ENCODE assay signal across 13 cellular contexts in genomic region chr1:198185759-198186158, GRCh38. TPM values are rescaled to one million over a fixed set of nuclear protein-coding genes. Genes with fewer than 3 reads are reported as not detected.
A peak's percentile ranks its signal among the peaks of the same experiment; 100 is the strongest.
DNase-seq lines count a peak whose midpoint lies in the region; ATAC-seq and TF ChIP-seq lines count a peak whose summit lies in the region.
"Had no signal": no experiment of that assay in that cellular context is flagged by ENCODE, and none has a peak within 500 bp of the region (broad histone marks: within the 10 kb centered on the region; RNA-seq: fewer than 3 reads in every experiment).

No MANE protein-coding gene starts in this region.

- ATAC-seq in GM21786 (IDR thresholded peaks at IDR 0.05; ENCODE audit: unreplicated experiment) (peak; percentile 66), GM19324 (IDR thresholded peaks at IDR 0.05; ENCODE audit: low FRiP score, unreplicated experiment) (no peak)
- no peak for ATAC-seq in naive thymus-derived CD8-positive, alpha-beta T cell
- ATAC-seq: A549 had no signal

- H3K4me3 Mint-ChIP-seq in activated CD4-positive, alpha-beta T cell treated with anti-CD3 and anti-CD28 coated beads, Interleukin-2, amount 10 ng/mL, durations not matched to agents 7 days and 5 days = peak overlapping the region; percentile 34
- peak overlapping the region in 9 of 10 donors; percentile 14 to 69 (median 44) for H3K4me3 Mint-ChIP-seq in naive thymus-derived CD8-positive, alpha-beta T cell

- H3K9me3 ChIP-seq in WERI-Rb-1 (ENCODE audit: severe bottlenecking) = no peaks in the 10 kb centered on the region
- H3K9me3 ChIP-seq: A549 had no signal

- DNase-seq in activated CD4-positive, alpha-beta T cell treated with anti-CD3 and anti-CD28 coated beads, Interleukin-2, amount 10 ng/mL, durations not matched to agents 7 days and 5 days = no peak
- DNase-seq in activated CD4-positive, alpha-beta T cell treated with anti-CD3 and anti-CD28 coated beads, Interleukin-2, amount 50 U/mL, for 4 hours = no peak
- DNase-seq in naive thymus-derived CD8-positive, alpha-beta T cell = no peak
- DNase-seq in WERI-Rb-1 = no peak
- DNase-seq in CD1c-positive myeloid dendritic cell (ENCODE audit: extremely low spot score) = no peak
- DNase-seq: aorta, NCI-H2081, PC-9 had no signal

- CTCF ChIA-PET in activated CD4-positive, alpha-beta T cell treated with anti-CD3 and anti-CD28 coated beads, Interleukin-2, amount 10 ng/mL, durations not matched to agents 7 days and 5 days (lab: Charles Lee) = interaction anchor here (1.3 to 3.5 kb wide), 5 partner anchors 9 to 19 kb away, joined by 3 to 10 read pairs (median 5); no protein-coding TSS in a partner anchor

- peaks cover 1% of the 10 kb centered on the region for H3K9me3 Mint-ChIP-seq in activated CD4-positive, alpha-beta T cell treated with anti-CD3 and anti-CD28 coated beads, Interleukin-2, amount 10 ng/mL, durations not matched to agents 7 days and 5 days
- H3K9me3 Mint-ChIP-seq in naive thymus-derived CD8-positive, alpha-beta T cell = no peaks in the 10 kb centered on the region

- peaks cover 94% of the 10 kb centered on the region for H3K79me2 ChIP-seq in KMS-11 (ENCODE audit: insufficient read depth, low read depth)

- no peak overlapping the region for H3K4me3 ChIP-seq in KMS-11 (IDR thresholded peaks at IDR 0.05; ENCODE audit: insufficient read depth, low read depth, low read length)
- no peak overlapping the region for H3K4me3 ChIP-seq in WERI-Rb-1 (ENCODE audit: low read depth, low read length)
- H3K4me3 ChIP-seq: A549, PC-9, smooth muscle cell had no signal

- no peak overlapping the region for H2AFZ ChIP-seq in KMS-11 (ENCODE audit: low read depth)
- H2AFZ ChIP-seq: PC-9 had no signal

- peaks cover 14% of the 10 kb centered on the region for H3K36me3 Mint-ChIP-seq in activated CD4-positive, alpha-beta T cell treated with anti-CD3 and anti-CD28 coated beads, Interleukin-2, amount 10 ng/mL, durations not matched to agents 7 days and 5 days (ENCODE audit: low read depth)
- H3K36me3 Mint-ChIP-seq in naive thymus-derived CD8-positive, alpha-beta T cell = no peaks in the 10 kb centered on the region

- H4K20me1 ChIP-seq in KMS-11 (ENCODE audit: insufficient read depth) = no peaks in the 10 kb centered on the region

- H3K27ac Mint-ChIP-seq in activated CD4-positive, alpha-beta T cell treated with anti-CD3 and anti-CD28 coated beads, Interleukin-2, amount 10 ng/mL, durations not matched to agents 7 days and 5 days = peak overlapping the region; percentile 73
- H3K27ac Mint-ChIP-seq in naive thymus-derived CD8-positive, alpha-beta T cell = peak overlapping the region in 8 of 10 donors; percentile 43 to 90 (median 76)

- no peaks in the 10 kb centered on the region for H3K27me3 Mint-ChIP-seq in activated CD4-positive, alpha-beta T cell treated with anti-CD3 and anti-CD28 coated beads, Interleukin-2, amount 10 ng/mL, durations not matched to agents 7 days and 5 days
- no peaks in the 10 kb centered on the region for H3K27me3 Mint-ChIP-seq in naive thymus-derived CD8-positive, alpha-beta T cell

- H3K27me3 ChIP-seq in KMS-11 (ENCODE audit: insufficient read depth, low read depth) (no peaks in the 10 kb centered on the region), WERI-Rb-1 (ENCODE audit: insufficient read depth, low read depth, severe bottlenecking) (no peaks in the 10 kb centered on the region)

- H3K27ac ChIP-seq in KMS-11 (no peak overlapping the region), WERI-Rb-1 (no peak overlapping the region)
- H3K27ac ChIP-seq: A549, PC-9 had no signal

- H3K4me1 Mint-ChIP-seq in activated CD4-positive, alpha-beta T cell treated with anti-CD3 and anti-CD28 coated beads, Interleukin-2, amount 10 ng/mL, durations not matched to agents 7 days and 5 days = peaks cover 68% of the 10 kb centered on the region
- peaks cover 19 to 91% (median 72%) of the 10 kb centered on the region in 4 donors for H3K4me1 Mint-ChIP-seq in naive thymus-derived CD8-positive, alpha-beta T cell

- H3K36me3 ChIP-seq in KMS-11 (ENCODE audit: insufficient read depth) (no peaks in the 10 kb centered on the region), WERI-Rb-1 (no peaks in the 10 kb centered on the region)

- peak overlapping the region; percentile 18; the same call in 1 of the 2 replicates for H3K4me2 ChIP-seq in KMS-11
- H3K4me2 ChIP-seq: A549, PC-9, smooth muscle cell had no signal

- POLR2A ChIA-PET in activated CD4-positive, alpha-beta T cell treated with anti-CD3 and anti-CD28 coated beads, Interleukin-2, amount 10 ng/mL, durations not matched to agents 7 days and 5 days (lab: Charles Lee) = no interaction called here
- POLR2A ChIA-PET in naive thymus-derived CD8-positive, alpha-beta T cell (lab: Charles Lee) = interaction anchor here (0.7 kb wide), 1 partner anchor 143 kb away, joined by 3 read pairs; no protein-coding TSS in a partner anchor

- peaks cover 34% of the 10 kb centered on the region for H3K4me1 ChIP-seq in KMS-11 (ENCODE audit: low read depth, poor library complexity, severe bottlenecking)
- H3K4me1 ChIP-seq: A549 had no signal

- H3K9ac ChIP-seq in KMS-11 = no peak overlapping the region

- TF ChIP-seq CTCF in KMS-11 (conservative IDR thresholded peaks at IDR 0.05; ENCODE audit: low read depth, low read length) (no peak), WERI-Rb-1 (IDR thresholded peaks at IDR 0.05; ENCODE audit: low read depth, low read length) (no peak)

RNA-seq across cellular contexts. Expression of gene NEK7, which starts 29.0 kb away (rescaled TPM):
- total RNA-seq in activated CD4-positive, alpha-beta T cell treated with anti-CD3 and anti-CD28 coated beads, Interleukin-2, amount 10 ng/mL, durations not matched to agents 7 days and 5 days = 10 to 100 TPM; 49.1 to 49.3 TPM
- 10 to 100 TPM; 46.2 to 58.2 TPM for total RNA-seq in naive thymus-derived CD8-positive, alpha-beta T cell
- polyA plus RNA-seq in naive thymus-derived CD8-positive, alpha-beta T cell = 10 to 100 TPM; 21.6 to 44.5 (median 39.2) TPM
